ENCODE assay signal across 24 cellular contexts in the genomic region with DNA sequence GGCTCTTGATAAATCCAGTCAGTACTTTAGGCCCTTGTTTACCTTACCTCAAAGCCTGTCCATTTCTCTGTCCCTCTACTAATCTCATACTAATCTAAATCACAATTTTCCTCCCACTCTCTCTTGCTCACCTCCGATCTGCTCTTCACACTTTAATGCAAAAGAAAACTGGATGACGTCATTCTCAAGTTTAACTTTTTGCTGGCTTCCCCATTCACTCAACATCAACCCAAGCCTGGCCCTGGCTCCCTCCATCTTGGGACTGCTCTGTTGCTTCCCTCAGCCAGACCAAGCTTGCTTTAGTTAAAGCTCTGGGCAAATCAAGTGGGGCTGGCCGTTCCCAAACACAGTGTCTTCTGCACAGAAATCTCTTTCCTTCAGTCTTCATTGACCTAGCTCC. TPM values are rescaled to one million over a fixed set of nuclear protein-coding genes. Genes with fewer than 3 reads are reported as not detected.
DNase-seq lines count a peak whose midpoint lies in the region; ATAC-seq and TF ChIP-seq lines count a peak whose summit lies in the region.
"Had no signal": no experiment of that assay in that cellular context is flagged by ENCODE, and none has a peak within 500 bp of the region (broad histone marks: within the 10 kb centered on the region; RNA-seq: fewer than 3 reads in every experiment).

No MANE protein-coding gene starts in this region.

- no peak for ATAC-seq in CD4-positive, CD25-positive, alpha-beta regulatory T cell (ENCODE audit: low read depth in 2 of 2)
- ATAC-seq in WTC11, result no peak
- no peak for ATAC-seq in naive thymus-derived CD4-positive, alpha-beta T cell
- no peak for ATAC-seq in GM18861 (IDR thresholded peaks at IDR 0.05; ENCODE audit: unreplicated experiment)
- ATAC-seq: HCT116, left cardiac atrium, right cardiac atrium had no signal

- peaks cover 11% of the 10 kb centered on the region for H3K36me3 Mint-ChIP-seq in activated CD4-positive, alpha-beta memory T cell treated with anti-CD3 and anti-CD28 coated beads for 36 hours
- peaks cover 18% of the 10 kb centered on the region for H3K36me3 Mint-ChIP-seq in activated CD4-positive, alpha-beta memory T cell treated with anti-CD3 and anti-CD28 coated beads, Interleukin-2, amount 10 ng/mL, durations not matched to agents 7 days and 5 days (ENCODE audit: low read depth)
- peaks cover 11% of the 10 kb centered on the region for H3K36me3 Mint-ChIP-seq in CD4-positive, CD25-positive, alpha-beta regulatory T cell
- 0 out of 2 replicates have a peak, but pooled peaks cover 3% of the 10 kb centered on the region for H3K36me3 Mint-ChIP-seq in WTC11
- H3K36me3 Mint-ChIP-seq in naive thymus-derived CD4-positive, alpha-beta T cell, result peaks cover 0 to 28% (median 0%) of the 10 kb centered on the region in 5 donors

- TF ChIP-seq CTCF in WTC11 (IDR thresholded peaks at IDR 0.05), result no peak

- no peaks in the 10 kb centered on the region for H3K9me3 Mint-ChIP-seq in activated CD4-positive, alpha-beta memory T cell treated with anti-CD3 and anti-CD28 coated beads for 36 hours
- no peaks in the 10 kb centered on the region for H3K9me3 Mint-ChIP-seq in activated CD4-positive, alpha-beta memory T cell treated with anti-CD3 and anti-CD28 coated beads, Interleukin-2, amount 10 ng/mL, durations not matched to agents 7 days and 5 days
- no peaks in the 10 kb centered on the region for H3K9me3 Mint-ChIP-seq in CD4-positive, CD25-positive, alpha-beta regulatory T cell
- H3K9me3 Mint-ChIP-seq in WTC11, result no peaks in the 10 kb centered on the region
- H3K9me3 Mint-ChIP-seq in naive thymus-derived CD4-positive, alpha-beta T cell, result peaks cover 0 to 5% (median 0%) of the 10 kb centered on the region in 11 donors

- no peak overlapping the region for H3K4me3 ChIP-seq in CD4-positive, CD25-positive, alpha-beta regulatory T cell (ENCODE audit: low read depth, low read length)
- no peak overlapping the region for H3K4me3 ChIP-seq in naive thymus-derived CD4-positive, alpha-beta T cell (ENCODE audit: low read length)
- H3K4me3 ChIP-seq: BLaER1 treated with 17β-estradiol and CSF1 and Interleukin-3, amounts not matched to agents 10 nM and 100 nM; MG63; ovary; Peyer's patch; SJCRH30 had no signal

- no peaks in the 10 kb centered on the region for H3K27me3 ChIP-seq in CD4-positive, CD25-positive, alpha-beta regulatory T cell (ENCODE audit: control insufficient read depth, insufficient read depth, low read length)
- no peaks in the 10 kb centered on the region for H3K27me3 ChIP-seq in naive thymus-derived CD4-positive, alpha-beta T cell (ENCODE audit: control insufficient read depth in 2 of 2, insufficient read depth in 2 of 2, low read length in 2 of 2)
- H3K27me3 ChIP-seq: BLaER1 treated with 17β-estradiol and CSF1 and Interleukin-3, amounts not matched to agents 10 nM and 100 nM; MG63; ovary; Peyer's patch; SJCRH30 had no signal

- no peak overlapping the region for H3K4me3 Mint-ChIP-seq in activated CD4-positive, alpha-beta memory T cell treated with anti-CD3 and anti-CD28 coated beads for 36 hours
- H3K4me3 Mint-ChIP-seq in activated CD4-positive, alpha-beta memory T cell treated with anti-CD3 and anti-CD28 coated beads, Interleukin-2, amount 10 ng/mL, durations not matched to agents 7 days and 5 days, result no peak overlapping the region
- peak overlapping the region in 2 of 4 donors; percentile 34 to 67 for H3K4me3 Mint-ChIP-seq in CD4-positive, CD25-positive, alpha-beta regulatory T cell
- no peak overlapping the region for H3K4me3 Mint-ChIP-seq in WTC11
- peak overlapping the region in 9 of 10 donors; percentile 2 to 85 (median 33) for H3K4me3 Mint-ChIP-seq in naive thymus-derived CD4-positive, alpha-beta T cell

- CTCF ChIA-PET in activated CD4-positive, alpha-beta memory T cell treated with anti-CD3 and anti-CD28 coated beads for 36 hours (lab: Charles Lee), result no interaction called here
- CTCF ChIA-PET in activated CD4-positive, alpha-beta memory T cell treated with anti-CD3 and anti-CD28 coated beads, Interleukin-2, amount 10 ng/mL, durations not matched to agents 7 days and 5 days (lab: Charles Lee), result interaction anchor here (1.1 kb wide), 1 partner anchor 30 kb away, joined by 3 read pairs; a partner anchor contains a TSS
- CTCF ChIA-PET in WTC11 (lab: Charles Lee), result interaction anchor here (0.9 kb wide), 1 partner anchor 93 kb away, joined by 3 read pairs; no protein-coding TSS in a partner anchor
- CTCF ChIA-PET in naive thymus-derived CD4-positive, alpha-beta T cell (lab: Charles Lee), result interaction anchor here (0.9 kb wide), 1 partner anchor 11 kb away, joined by 3 read pairs; no protein-coding TSS in a partner anchor

- H3K9me3 ChIP-seq in CD4-positive, CD25-positive, alpha-beta regulatory T cell (ENCODE audit: control insufficient read depth in 2 of 2, low read length in 2 of 2), result no peaks in the 10 kb centered on the region
- H3K9me3 ChIP-seq in naive thymus-derived CD4-positive, alpha-beta T cell (ENCODE audit: control insufficient read depth in 2 of 3, low read length in 3 of 3), result no peaks in the 10 kb centered on the region
- H3K9me3 ChIP-seq: BLaER1 treated with 17β-estradiol and CSF1 and Interleukin-3, amounts not matched to agents 10 nM and 100 nM; MG63; ovary; Peyer's patch; SJCRH30 had no signal

- H3K27ac Mint-ChIP-seq in activated CD4-positive, alpha-beta memory T cell treated with anti-CD3 and anti-CD28 coated beads for 36 hours, result peak overlapping the region; percentile 26
- H3K27ac Mint-ChIP-seq in activated CD4-positive, alpha-beta memory T cell treated with anti-CD3 and anti-CD28 coated beads, Interleukin-2, amount 10 ng/mL, durations not matched to agents 7 days and 5 days, result no peak overlapping the region
- H3K27ac Mint-ChIP-seq in CD4-positive, CD25-positive, alpha-beta regulatory T cell, result peak overlapping the region; percentile 81 to 98 (median 90)
- peak overlapping the region; percentile 10; the same call in 1 of the 2 replicates for H3K27ac Mint-ChIP-seq in WTC11
- H3K27ac Mint-ChIP-seq in naive thymus-derived CD4-positive, alpha-beta T cell, result peak overlapping the region; percentile 57 to 97 (median 84)

- H3K4me1 ChIP-seq in CD4-positive, CD25-positive, alpha-beta regulatory T cell (ENCODE audit: control insufficient read depth, insufficient read depth, low read length, poor library complexity, severe bottlenecking), result peaks cover 31% of the 10 kb centered on the region
- peaks cover 11 to 58% of the 10 kb centered on the region in 2 donors for H3K4me1 ChIP-seq in naive thymus-derived CD4-positive, alpha-beta T cell (ENCODE audit: control insufficient read depth in 2 of 2, insufficient read depth in 2 of 2, low read length in 2 of 2)
- H3K4me1 ChIP-seq: SJCRH30 had no signal

- peaks cover 59% of the 10 kb centered on the region for H3K4me1 Mint-ChIP-seq in activated CD4-positive, alpha-beta memory T cell treated with anti-CD3 and anti-CD28 coated beads for 36 hours (ENCODE audit: low read depth)
- H3K4me1 Mint-ChIP-seq in activated CD4-positive, alpha-beta memory T cell treated with anti-CD3 and anti-CD28 coated beads, Interleukin-2, amount 10 ng/mL, durations not matched to agents 7 days and 5 days, result peaks cover 49% of the 10 kb centered on the region
- peaks cover 22 to 77% (median 49%) of the 10 kb centered on the region in 4 donors for H3K4me1 Mint-ChIP-seq in CD4-positive, CD25-positive, alpha-beta regulatory T cell
- H3K4me1 Mint-ChIP-seq in WTC11, result no peaks in the 10 kb centered on the region
- peaks cover 46 to 93% (median 84%) of the 10 kb centered on the region in 7 donors for H3K4me1 Mint-ChIP-seq in naive thymus-derived CD4-positive, alpha-beta T cell

- H3K27me3 Mint-ChIP-seq in activated CD4-positive, alpha-beta memory T cell treated with anti-CD3 and anti-CD28 coated beads for 36 hours, result no peaks in the 10 kb centered on the region
- H3K27me3 Mint-ChIP-seq in activated CD4-positive, alpha-beta memory T cell treated with anti-CD3 and anti-CD28 coated beads, Interleukin-2, amount 10 ng/mL, durations not matched to agents 7 days and 5 days, result no peaks in the 10 kb centered on the region
- H3K27me3 Mint-ChIP-seq in CD4-positive, CD25-positive, alpha-beta regulatory T cell, result no peaks in the 10 kb centered on the region
- H3K27me3 Mint-ChIP-seq in WTC11 (ENCODE audit: low read depth), result no peaks in the 10 kb centered on the region
- no peaks in the 10 kb centered on the region for H3K27me3 Mint-ChIP-seq in naive thymus-derived CD4-positive, alpha-beta T cell

- intact Hi-C loops in activated CD4-positive, alpha-beta memory T cell treated with anti-CD3 and anti-CD28 coated beads for 36 hours (cut with micrococcal nuclease), result loop anchor here (5.0 to 10.0 kb wide), 3 partner anchors 248 to 806 kb away; no protein-coding TSS in a partner anchor
- intact Hi-C loops in naive thymus-derived CD4-positive, alpha-beta T cell (cut with micrococcal nuclease), result loop anchor here in 1 of 2 donors (10.0 kb wide), 1 partner anchor 248 kb away; no protein-coding TSS in a partner anchor

- peak; percentile 15 for DNase-seq in activated CD4-positive, alpha-beta memory T cell treated with anti-CD3 and anti-CD28 coated beads for 36 hours
- no peak for DNase-seq in activated CD4-positive, alpha-beta memory T cell treated with anti-CD3 and anti-CD28 coated beads, Interleukin-2, amount 10 ng/mL, durations not matched to agents 7 days and 5 days
- DNase-seq in CD4-positive, CD25-positive, alpha-beta regulatory T cell, result no peak
- DNase-seq in WTC11 (ENCODE audit: low spot score) (no peak), D341Med (ENCODE audit: low spot score) (no peak), DMS153 (lab: John Stamatoyannopoulos, UW) (no peak)
- DNase-seq in naive thymus-derived CD4-positive, alpha-beta T cell, result no peak
- DNase-seq: activated effector memory CD4-positive, alpha-beta T cell treated with anti-CD3 and anti-CD28 coated beads, Interleukin-2, amount 50 U/mL, for 16 hours; central memory CD4-positive, alpha-beta T cell; DMS53; GDM1; left cardiac atrium; mesenchymal stem cell; NCI-H1417; NCI-H446 treated with DMSO at 0.1 percent for 48 hours; NK-92 treated with Interleukin-12 subunit alpha and Interleukin-12 subunit beta, amount 100 ng/mL, for 24 hours; ovary; Peyer's patch; right cardiac atrium; SJCRH30 had no signal

- H3K36me3 ChIP-seq in CD4-positive, CD25-positive, alpha-beta regulatory T cell (ENCODE audit: control insufficient read depth, insufficient read depth, low read length), result no peaks in the 10 kb centered on the region
- H3K36me3 ChIP-seq in naive thymus-derived CD4-positive, alpha-beta T cell (ENCODE audit: control insufficient read depth in 2 of 3, insufficient read depth in 3 of 3, low read length in 3 of 3), result no peaks in the 10 kb centered on the region
- H3K36me3 ChIP-seq: ovary, Peyer's patch, SJCRH30 had no signal

- no peak overlapping the region for H3K27ac ChIP-seq in CD4-positive, CD25-positive, alpha-beta regulatory T cell (ENCODE audit: insufficient read depth, low read length, poor library complexity, severe bottlenecking)
- no peak overlapping the region for H3K27ac ChIP-seq in naive thymus-derived CD4-positive, alpha-beta T cell (ENCODE audit: low read depth, low read length)
- H3K27ac ChIP-seq: BLaER1 treated with 17β-estradiol and CSF1 and Interleukin-3, amounts not matched to agents 10 nM and 100 nM; ovary; Peyer's patch; SJCRH30 had no signal

- POLR2A ChIA-PET in activated CD4-positive, alpha-beta memory T cell treated with anti-CD3 and anti-CD28 coated beads for 36 hours (lab: Charles Lee), result no interaction called here
- POLR2A ChIA-PET in activated CD4-positive, alpha-beta memory T cell treated with anti-CD3 and anti-CD28 coated beads, Interleukin-2, amount 10 ng/mL, durations not matched to agents 7 days and 5 days (lab: Charles Lee), result no interaction called here
- POLR2A ChIA-PET in WTC11 (lab: Charles Lee), result no interaction called here
- POLR2A ChIA-PET in naive thymus-derived CD4-positive, alpha-beta T cell (lab: Charles Lee), result interaction anchor here (8.9 kb wide), 1 partner anchor 30 kb away, joined by 124 read pairs; a partner anchor contains a TSS

RNA-seq across cellular contexts. Expression of a gene that starts 29.7 kb away (rescaled TPM):
- total RNA-seq in activated CD4-positive, alpha-beta memory T cell treated with anti-CD3 and anti-CD28 coated beads for 36 hours, result 10 to 100 TPM; 57.7 to 58.5 TPM
- total RNA-seq in activated CD4-positive, alpha-beta memory T cell treated with anti-CD3 and anti-CD28 coated beads, Interleukin-2, amount 10 ng/mL, durations not matched to agents 7 days and 5 days, result 10 to 100 TPM; 39.7 to 44.7 TPM
- total RNA-seq in CD4-positive, CD25-positive, alpha-beta regulatory T cell, result 11.9 TPM
- polyA plus RNA-seq in CD4-positive, CD25-positive, alpha-beta regulatory T cell, result 10 to 100 TPM; 46.8 to 61.9 (median 55.6) TPM
- total RNA-seq in WTC11 (2021), result 41.6 to 47.9 TPM (median 44.3 TPM) in 3 replicates
- total RNA-seq in naive thymus-derived CD4-positive, alpha-beta T cell, result 10 to 100 TPM in 4 of 5 experiments, 1 to 10 TPM in 1; 9.5 to 47.3 (median 18.5) TPM
- 10 to 100 TPM; 31.6 to 52.7 TPM for polyA plus RNA-seq in naive thymus-derived CD4-positive, alpha-beta T cell

Comparison
In these comparisons a context has a peak if more than half of its experiments do, and no peak if none do; other contexts are left out.
1. H3K4me3 Mint-ChIP-seq: peak in naive thymus-derived CD4-positive, alpha-beta T cell (9 of 10); none in activated CD4-positive, alpha-beta memory T cell treated with anti-CD3 and anti-CD28 coated beads for 36 hours (single experiment), activated CD4-positive, alpha-beta memory T cell treated with anti-CD3 and anti-CD28 coated beads, Interleukin-2, amount 10 ng/mL, durations not matched to agents 7 days and 5 days (single experiment) and WTC11 (single experiment).